ENCODE assay signal across 10 cellular contexts in the genomic region with DNA sequence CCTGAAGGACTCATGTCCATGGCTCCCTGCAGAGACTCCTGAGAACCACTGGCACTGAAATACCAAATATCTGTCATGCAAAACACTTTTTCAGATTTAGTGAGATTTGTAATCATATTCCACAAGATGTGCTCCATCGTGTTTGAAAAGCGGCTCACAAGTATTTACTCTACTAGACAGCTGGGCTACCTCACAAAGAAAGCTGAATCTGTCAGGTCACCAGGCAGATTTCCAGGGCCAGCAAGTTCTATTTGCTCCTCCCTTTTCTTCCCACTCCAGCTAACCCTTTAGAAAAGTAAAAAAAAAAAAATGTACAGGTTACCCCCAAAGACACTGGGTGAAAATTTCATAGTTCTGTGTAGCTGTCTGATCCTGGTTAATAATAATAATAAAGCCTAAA. TPM values are rescaled to one million over a fixed set of nuclear protein-coding genes. Genes with fewer than 3 reads are reported as not detected.
DNase-seq lines count a peak whose midpoint lies in the region; ATAC-seq and TF ChIP-seq lines count a peak whose summit lies in the region.
"Had no signal": no experiment of that assay in that cellular context is flagged by ENCODE, and none has a peak within 500 bp of the region (broad histone marks: within the 10 kb centered on the region; RNA-seq: fewer than 3 reads in every experiment).

No MANE protein-coding gene starts in this region.

- peaks cover 37% of the 10 kb centered on the region for H3K4me1 Mint-ChIP-seq in CD14-positive monocyte

- ATAC-seq in HG03342 (IDR thresholded peaks at IDR 0.05; ENCODE audit: unreplicated experiment): no peak
- ATAC-seq: HCT116 had no signal

- H3K27ac ChIP-seq in RWPE1: peak overlapping the region; percentile 74
- H3K27ac ChIP-seq: SJCRH30 had no signal

- H3K4me3 Mint-ChIP-seq in CD14-positive monocyte: no peak overlapping the region

- POLR2A ChIA-PET in RWPE1 (lab: Yijun Ruan, JAX; ENCODE audit: low non-redundant PET): no interaction called here

- intact Hi-C loops in CD14-positive monocyte (cut with micrococcal nuclease): loop anchor here (5.0 kb wide), 3 partner anchors 33 to 113 kb away; no protein-coding TSS in a partner anchor

- H3K36me3 Mint-ChIP-seq in CD14-positive monocyte: peaks cover 86 to 96% of the 10 kb centered on the region in 2 donors

- CTCF ChIA-PET in RWPE1 (lab: Yijun Ruan, JAX): interaction anchor here (0.6 kb wide), 2 partner anchors 103 to 123 kb away, joined by 3 to 4 read pairs; no protein-coding TSS in a partner anchor

- H3K27me3 Mint-ChIP-seq in CD14-positive monocyte (ENCODE audit: low read depth in 3 of 3): no peaks in the 10 kb centered on the region

- TF ChIP-seq CTCF in CD14-positive monocyte (IDR thresholded peaks at IDR 0.05): no peak
- no peak for TF ChIP-seq CTCF in RWPE1 (conservative IDR thresholded peaks at IDR 0.05; ENCODE audit: low read depth)
- TF ChIP-seq CTCF in fibroblast of villous mesenchyme (IDR thresholded peaks at IDR 0.05; ENCODE audit: insufficient read depth, low read depth, low read length): no peak
- TF ChIP-seq CTCF in foreskin fibroblast (IDR thresholded peaks at IDR 0.05; ENCODE audit: low read depth, low read length): no peak

- DNase-seq in CD14-positive monocyte (ENCODE audit: low spot score): no peak
- DNase-seq in DMS 273 (lab: John Stamatoyannopoulos, UW; ENCODE audit: unreplicated experiment): peak; percentile 69
- DNase-seq in RWPE1 (ENCODE audit: low spot score): no peak
- peak; percentile 52 for DNase-seq in fibroblast of villous mesenchyme (ENCODE audit: low read depth)
- no peak for DNase-seq in foreskin fibroblast
- DNase-seq in SW 1271 (lab: John Stamatoyannopoulos, UW): no peak
- DNase-seq: kidney glomerular epithelial cell, SJCRH30 had no signal

- H3K27ac Mint-ChIP-seq in CD14-positive monocyte: peak overlapping the region in 6 of 7 donors; percentile 36 to 92 (median 90)

- no peak overlapping the region for H3K4me3 ChIP-seq in fibroblast of villous mesenchyme (ENCODE audit: low read depth, low read length)
- H3K4me3 ChIP-seq in foreskin fibroblast (ENCODE audit: low read depth in 1 of 2, low read length in 2 of 2): no peak overlapping the region
- H3K4me3 ChIP-seq: SJCRH30 had no signal

- H3K9me3 Mint-ChIP-seq in CD14-positive monocyte: peaks cover 0 to 3% (median 0%) of the 10 kb centered on the region in 7 donors

RNA-seq across cellular contexts. Expression of gene WIPF1, which starts 22.9 kb away (rescaled TPM):
- 10 to 100 TPM; 43.9 to 74.3 TPM for polyA plus RNA-seq in CD14-positive monocyte
- 13.0 and 15.1 TPM in 2 replicates for total RNA-seq in fibroblast of villous mesenchyme

Comparison
In these comparisons a context has a peak if more than half of its experiments do, and no peak if none do; other contexts are left out.
1. DNase-seq: peak in DMS 273 (single experiment) and fibroblast of villous mesenchyme (single experiment); none in CD14-positive monocyte (single experiment), RWPE1 (single experiment), foreskin fibroblast (0 of 2) and SW 1271 (0 of 2).